Comparison of ENCODE assay signal across 22 cellular contexts in genomic region chr2:31107588-31108300, GRCh38. TPM values are rescaled to one million over a fixed set of nuclear protein-coding genes. Genes with fewer than 3 reads are reported as not detected.
DNase-seq lines count a peak whose midpoint lies in the region; ATAC-seq and TF ChIP-seq lines count a peak whose summit lies in the region.
"Had no signal": no experiment of that assay in that cellular context is flagged by ENCODE, and none has a peak within 500 bp of the region (broad histone marks: within the 10 kb centered on the region; RNA-seq: fewer than 3 reads in every experiment).

No MANE protein-coding gene starts in this region.

- intact Hi-C loops in PC-3 (cut with micrococcal nuclease) = no loop called here

- no peak overlapping the region for H3K4me3 ChIP-seq in PC-3 (ENCODE audit: low read length)
- H3K4me3 ChIP-seq in epithelial cell of esophagus (ENCODE audit: low read length) = no peak overlapping the region
- H3K4me3 ChIP-seq in neural progenitor cell = no peak overlapping the region
- H3K4me3 ChIP-seq: mucosa of descending colon, Peyer's patch had no signal

- no peak overlapping the region for H3K4me3 Mint-ChIP-seq in neural progenitor cell
- H3K4me3 Mint-ChIP-seq: CD4-positive, CD25-positive, alpha-beta regulatory T cell; central memory CD8-positive, alpha-beta T cell; T-helper 1 cell treated with Interleukin-12 subunit alpha and Interleukin-12 subunit beta and Interleukin-4 antibody, amounts not matched to agents 30 μg/mL and 1 μg/mL, for 36 hours had no signal

- no peaks in the 10 kb centered on the region for H3F3A ChIP-seq in PC-3 (ENCODE audit: low read length, unreplicated experiment)
- H3F3A ChIP-seq in neural progenitor cell (ENCODE audit: low read depth) = no peaks in the 10 kb centered on the region

- peak; percentile 28 to 45 for DNase-seq in NCI-H524 (lab: John Stamatoyannopoulos, UW)
- DNase-seq in NCI-H524 treated with DMSO at 0.1 percent for 48 hours (lab: John Stamatoyannopoulos, UW) = no peak
- DNase-seq in PC-3 = peak; percentile 8
- DNase-seq in epithelial cell of esophagus (ENCODE audit: low read depth) = peak; percentile 50
- peak; percentile 41 for DNase-seq in neural progenitor cell (ENCODE audit: low spot score)
- DNase-seq in stimulated activated CD4-positive, alpha-beta T cell treated with anti-CD3 and anti-CD28 coated beads, Interleukin-2, amount 100 ng/mL, for 24 hours = no peak
- DNase-seq in NCI-H1417 treated with DMSO at 0.1 percent for 48 hours (lab: John Stamatoyannopoulos, UW) = no peak
- DNase-seq: activated CD8-positive, alpha-beta memory T cell treated with anti-CD3 and anti-CD28 coated beads, Interleukin-2, amount 50 U/mL, for 4 hours; activated naive CD4-positive, alpha-beta T cell treated with anti-CD3 and anti-CD28 coated beads, Interleukin-2, amount 50 U/mL, for 16 hours; CD4-positive, CD25-positive, alpha-beta regulatory T cell; islet precursor cell; Karpas-422; mucosa of descending colon; NCI-H1930; NCI-H526 treated with DMSO at 0.1 percent for 48 hours; Peyer's patch had no signal

- no peak overlapping the region for H3K4me2 ChIP-seq in PC-3 (ENCODE audit: low read length)
- H3K4me2 ChIP-seq in neural progenitor cell = no peak overlapping the region

- no peak overlapping the region for H3K27ac Mint-ChIP-seq in neural progenitor cell
- H3K27ac Mint-ChIP-seq: T-helper 1 cell treated with Interleukin-12 subunit alpha and Interleukin-12 subunit beta and Interleukin-4 antibody, amounts not matched to agents 30 μg/mL and 1 μg/mL, for 36 hours had no signal

- POLR2A ChIA-PET in PC-3 (lab: Charles Lee; ENCODE audit: unreplicated experiment) = no interaction called here

- H3K79me2 ChIP-seq in PC-3 (ENCODE audit: low read length) = no peaks in the 10 kb centered on the region
- H3K79me2 ChIP-seq in neural progenitor cell (ENCODE audit: low read depth) = no peaks in the 10 kb centered on the region
- H3K79me2 ChIP-seq: parathyroid adenoma had no signal

- no peak overlapping the region for H3K27ac ChIP-seq in PC-3 (ENCODE audit: low read length)
- H3K27ac ChIP-seq in neural progenitor cell = no peak overlapping the region
- H3K27ac ChIP-seq: 22Rv1, parathyroid adenoma, Peyer's patch had no signal

- no peaks in the 10 kb centered on the region for H3K9me2 ChIP-seq in PC-3 (replicated peaks; ENCODE audit: low read length)

- ATAC-seq in PC-3 (no peak), GM21367 (IDR thresholded peaks at IDR 0.05; ENCODE audit: unreplicated experiment) (no peak)
- ATAC-seq: mucosa of descending colon had no signal

- H4K20me1 ChIP-seq in PC-3 (ENCODE audit: low read length) = no peaks in the 10 kb centered on the region
- H4K20me1 ChIP-seq in neural progenitor cell (ENCODE audit: low read depth) = no peaks in the 10 kb centered on the region

- peaks cover 3% of the 10 kb centered on the region for H3K27me3 Mint-ChIP-seq in neural progenitor cell (ENCODE audit: insufficient read depth, low read depth)
- H3K27me3 Mint-ChIP-seq: CD4-positive, CD25-positive, alpha-beta regulatory T cell had no signal

- no TSS peak for BruUV-seq in PC-3 (replicated peaks; lab: Mats Ljungman, UMichigan)

- peaks cover 13% of the 10 kb centered on the region; the same call in 1 of the 2 replicates for H3K27me3 ChIP-seq in PC-3 (ENCODE audit: low read length)
- no peaks in the 10 kb centered on the region for H3K27me3 ChIP-seq in neural progenitor cell
- H3K27me3 ChIP-seq: Peyer's patch had no signal

- no peaks in the 10 kb centered on the region for H3K9me3 Mint-ChIP-seq in neural progenitor cell
- H3K9me3 Mint-ChIP-seq: central memory CD8-positive, alpha-beta T cell; T-helper 1 cell treated with Interleukin-12 subunit alpha and Interleukin-12 subunit beta and Interleukin-4 antibody, amounts not matched to agents 30 μg/mL and 1 μg/mL, for 36 hours had no signal

- H3K4me1 ChIP-seq in PC-3 (ENCODE audit: insufficient read depth, low read length) (no peaks in the 10 kb centered on the region), neural progenitor cell (peaks cover 26% of the 10 kb centered on the region)
- H3K4me1 ChIP-seq: parathyroid adenoma, Peyer's patch had no signal

- CTCF ChIA-PET in PC-3 (lab: Charles Lee) = interaction anchor here (0.7 kb wide), 1 partner anchor 18 kb away, joined by 3 read pairs; no protein-coding TSS in a partner anchor

- TF ChIP-seq CTCF in PC-3 (conservative IDR thresholded peaks at IDR 0.05; ENCODE audit: low read depth, low read length) (no peak), epithelial cell of esophagus (IDR thresholded peaks at IDR 0.05; ENCODE audit: insufficient read depth, low read depth, low read length, missing control alignments) (no peak), neural progenitor cell (IDR thresholded peaks at IDR 0.05) (no peak)

- H3K9ac ChIP-seq in PC-3 (ENCODE audit: low read length) = no peak overlapping the region
- no peak overlapping the region for H3K9ac ChIP-seq in neural progenitor cell
- H3K9ac ChIP-seq: parathyroid adenoma had no signal

- no peaks in the 10 kb centered on the region for H3K4me1 Mint-ChIP-seq in neural progenitor cell
- H3K4me1 Mint-ChIP-seq: CD4-positive, CD25-positive, alpha-beta regulatory T cell; central memory CD8-positive, alpha-beta T cell had no signal

- H3K36me3 ChIP-seq in PC-3 (ENCODE audit: low read depth, low read length) = no peaks in the 10 kb centered on the region
- no peaks in the 10 kb centered on the region for H3K36me3 ChIP-seq in neural progenitor cell
- H3K36me3 ChIP-seq: Peyer's patch had no signal

- H3K9me3 ChIP-seq in PC-3 (ENCODE audit: low read length) = no peaks in the 10 kb centered on the region
- no peaks in the 10 kb centered on the region for H3K9me3 ChIP-seq in neural progenitor cell (ENCODE audit: low read depth)
- H3K9me3 ChIP-seq: mucosa of descending colon, Peyer's patch had no signal

- H2AFZ ChIP-seq in PC-3 (ENCODE audit: low read length) = no peak overlapping the region
- H2AFZ ChIP-seq in neural progenitor cell (replicated peaks) = no peak overlapping the region
- H2AFZ ChIP-seq: parathyroid adenoma had no signal

- H3K36me3 Mint-ChIP-seq in neural progenitor cell = no peaks in the 10 kb centered on the region
- H3K36me3 Mint-ChIP-seq: CD4-positive, CD25-positive, alpha-beta regulatory T cell had no signal

RNA-seq across cellular contexts. Expression of gene GALNT14, which starts 30.5 kb away (rescaled TPM):
- total RNA-seq in PC-3 (2014; rRNA removed) (10.2 and 12.7 TPM in 2 replicates), neural progenitor cell (ENCODE audit: low replicate concordance) (6.0 and 6.4 TPM in 2 replicates)
- total RNA-seq: CD4-positive, CD25-positive, alpha-beta regulatory T cell; G401 had no signal

Comparison
In these comparisons a context has a peak if more than half of its experiments do, and no peak if none do; other contexts are left out.
1. DNase-seq: peak in NCI-H524 (2 of 2), PC-3 (single experiment), epithelial cell of esophagus (single experiment) and neural progenitor cell (single experiment); none in NCI-H524 treated with DMSO at 0.1 percent for 48 hours (single experiment), stimulated activated CD4-positive, alpha-beta T cell treated with anti-CD3 and anti-CD28 coated beads, Interleukin-2, amount 100 ng/mL, for 24 hours (0 of 2) and NCI-H1417 treated with DMSO at 0.1 percent for 48 hours (single experiment).